Comparison of ENCODE assay signal across 8 cellular contexts in the genomic region with DNA sequence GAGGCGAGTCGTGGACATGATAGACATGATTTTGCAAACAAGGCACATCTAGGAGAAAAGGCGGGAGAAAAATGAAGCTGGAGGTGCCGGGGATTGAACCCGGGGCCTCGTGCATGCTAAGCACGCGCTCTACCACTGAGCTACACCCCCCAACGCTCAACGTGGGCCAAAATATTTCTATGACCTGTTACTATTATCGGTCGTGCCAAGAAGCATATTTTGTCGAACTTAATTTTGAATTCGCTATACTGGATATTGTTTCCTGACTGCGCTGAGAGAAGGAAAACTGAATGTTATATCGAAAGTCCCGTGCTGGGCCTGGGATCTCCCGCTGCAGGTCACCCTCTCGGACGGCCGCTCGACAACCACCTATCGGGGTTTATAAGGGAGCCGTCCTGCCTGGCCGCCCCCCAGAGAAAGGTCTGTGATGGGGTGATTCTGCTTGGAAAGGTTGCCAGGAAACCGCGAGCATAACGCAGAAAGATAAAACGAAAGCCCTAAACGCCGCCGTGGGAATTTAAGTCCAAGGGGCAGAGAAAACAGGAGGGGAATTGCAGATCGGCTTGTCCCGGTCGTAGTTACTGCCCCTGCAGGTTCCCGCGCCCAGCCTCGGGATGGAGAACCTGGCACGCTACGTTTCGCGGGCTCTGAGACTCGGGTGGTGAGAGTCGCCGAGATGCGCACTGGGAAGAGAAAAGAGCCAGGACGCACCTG.
A peak's percentile ranks its signal among the peaks of the same experiment; 100 is the strongest.
DNase-seq lines count a peak whose midpoint lies in the region; ATAC-seq, FAIRE-seq and TF ChIP-seq lines count a peak whose summit lies in the region.

No MANE protein-coding gene starts in this region.

- BruUV-seq in endothelial cell of umbilical vein (replicated peaks; lab: Mats Ljungman, UMichigan): no TSS peak

- no peak for ATAC-seq in HG03520 (IDR thresholded peaks at IDR 0.05; ENCODE audit: unreplicated experiment)

- H2AFZ ChIP-seq in endothelial cell of umbilical vein (ENCODE audit: low read depth, low read length): peak overlapping the region; percentile 88

- CTCF ChIA-PET in endothelial cell of umbilical vein (lab: Charles Lee): interaction anchor here (0.7 to 2.0 kb wide), 6 partner anchors 10 to 152 kb away, joined by 3 to 39 read pairs (median 4); no protein-coding TSS in a partner anchor

- dilution Hi-C loops in endothelial cell of umbilical vein (cut with MboI; ENCODE audit: extremely low pct_ligation_motif_present, low sequenced_read_pairs): no loop called here

- H4K20me1 ChIP-seq in endothelial cell of umbilical vein (replicated peaks; ENCODE audit: control insufficient read depth, extremely low read depth, insufficient read depth, low read length): no peaks in the 10 kb centered on the region

- H3K27ac ChIP-seq in endothelial cell of umbilical vein (ENCODE audit: insufficient read depth, low read depth, low read length): peak overlapping the region; percentile 9

- no peaks in the 10 kb centered on the region for H3K79me2 ChIP-seq in endothelial cell of umbilical vein (ENCODE audit: control insufficient read depth, insufficient read depth, low read length)

- H3K4me3 ChIP-seq in endothelial cell of umbilical vein (replicated peaks in 1 of 3; ENCODE audit: insufficient read depth in 1 of 3, low read depth in 1 of 3, low read length in 3 of 3): peak overlapping the region; percentile 64 to 91 (median 83)

- intact Hi-C loops in endothelial cell of umbilical vein (cut with micrococcal nuclease): loop anchor here (1.0 to 2.0 kb wide), 6 partner anchors 18 to 118 kb away; no protein-coding TSS in a partner anchor

- no peak for TF ChIP-seq CTCF in endothelial cell of umbilical vein (IDR thresholded peaks at IDR 0.05; ENCODE audit: extremely low read depth in 1 of 2, insufficient read depth in 1 of 2, low read depth in 1 of 2, low read length in 2 of 2)

- H3K9me1 ChIP-seq in endothelial cell of umbilical vein (replicated peaks; ENCODE audit: control insufficient read depth, extremely low read depth, insufficient read depth, low read length): no peaks in the 10 kb centered on the region

- no peaks in the 10 kb centered on the region for H3K36me3 ChIP-seq in endothelial cell of umbilical vein (ENCODE audit: control insufficient read depth in 2 of 2, extremely low read depth in 1 of 2, insufficient read depth in 2 of 2, low read length in 2 of 2)

- peak overlapping the region; percentile 70 for H3K9ac ChIP-seq in endothelial cell of umbilical vein (replicated peaks; ENCODE audit: extremely low read depth, insufficient read depth, low read length)

- TF ChIP-seq POLR2A in endothelial cell of umbilical vein (IDR thresholded peaks at IDR 0.05; ENCODE audit: low read depth, low read length): no peak

- H3K27me3 ChIP-seq in endothelial cell of umbilical vein (ENCODE audit: control insufficient read depth in 2 of 2, insufficient read depth in 2 of 2, low read length in 2 of 2): peaks cover 5% of the 10 kb centered on the region in 2 experiments

- no peaks in the 10 kb centered on the region for H3K9me3 ChIP-seq in endothelial cell of umbilical vein (replicated peaks; ENCODE audit: control insufficient read depth, insufficient read depth, low read length)

- POLR2A ChIA-PET in endothelial cell of umbilical vein (lab: Charles Lee): interaction anchor here (0.7 to 0.8 kb wide), 2 partner anchors 26 to 52 kb away, joined by 3 to 5 read pairs; no protein-coding TSS in a partner anchor

- peak overlapping the region; percentile 75 for H3K4me2 ChIP-seq in endothelial cell of umbilical vein (ENCODE audit: insufficient read depth, low read length)

- peak; percentile 82 for FAIRE-seq in endothelial cell of umbilical vein (lab: Jason Lieb, UNC)

- peak; percentile 79 for DNase-seq in ELR (ENCODE audit: low read depth)
- peak; percentile 71 for DNase-seq in HS-5 (ENCODE audit: low read depth)
- DNase-seq in NOMO-1 treated with dmso at 0.1 percent for 144 hours (lab: John Stamatoyannopoulos, UW; ENCODE audit: unreplicated experiment): peak; percentile 59
- peak; percentile 84 for DNase-seq in activated CD8-positive, alpha-beta memory T cell treated with anti-CD3 and anti-CD28 coated beads, Interleukin-2, amount 50 U/mL, for 4 hours
- peak; percentile 91 for DNase-seq in endothelial cell of umbilical vein (ENCODE audit: low read depth, low spot score)
- DNase-seq in middle frontal gyrus (ENCODE audit: extremely low spot score, low spot score): peak; percentile 80
- DNase-seq in stimulated activated CD8-positive, alpha-beta memory T cell treated with anti-CD3 and anti-CD28 coated beads, Interleukin-15, amount 100 ng/mL, for 24 hours (ENCODE audit: low read depth): peak; percentile 68

- H3K4me1 ChIP-seq in endothelial cell of umbilical vein (ENCODE audit: control insufficient read depth, extremely low read depth, insufficient read depth, low read length): peaks cover 16% of the 10 kb centered on the region

TF ChIP-seq in endothelial cell of umbilical vein, 7 proteins besides CTCF, POLR2A, EP300 and RAD21:
- TF ChIP-seq MAX (IDR thresholded peaks at IDR 0.05; ENCODE audit: insufficient read depth, insufficient read length) (peak; percentile 75), MYC (IDR thresholded peaks at IDR 0.05; ENCODE audit: low read depth, low read length) (no peak), GATA2 (IDR thresholded peaks at IDR 0.05; ENCODE audit: insufficient read depth, insufficient read length, low read depth, low read length) (peak; percentile 25)
TF ChIP-seq in endothelial cell of umbilical vein: peak in this region for 2.
